Comparison of ENCODE assay signal across 24 cellular contexts in the genomic region with DNA sequence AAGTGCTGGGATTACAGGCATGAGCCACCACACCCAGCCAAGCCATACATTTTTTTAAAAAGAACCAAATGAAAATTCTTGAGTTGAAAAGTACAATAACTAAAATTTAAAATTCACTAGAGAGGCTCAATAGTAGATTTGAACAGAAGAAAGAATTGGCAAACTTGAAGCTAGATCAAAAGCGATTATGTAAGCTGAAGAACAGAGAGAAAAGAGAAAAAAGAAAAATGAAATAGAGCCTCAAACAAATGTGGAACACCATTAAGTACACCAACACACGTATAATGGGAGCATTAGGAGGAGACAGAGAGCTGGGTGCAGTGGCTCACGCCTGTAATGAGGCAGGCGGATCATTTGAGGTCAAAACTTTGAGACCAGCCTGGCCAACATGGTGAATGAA. TPM values are rescaled to one million over a fixed set of nuclear protein-coding genes. Genes with fewer than 3 reads are reported as not detected.
DNase-seq lines count a peak whose midpoint lies in the region; ATAC-seq, FAIRE-seq and TF ChIP-seq lines count a peak whose summit lies in the region.
"Had no signal": no experiment of that assay in that cellular context is flagged by ENCODE, and none has a peak within 500 bp of the region (broad histone marks: within the 10 kb centered on the region; RNA-seq: fewer than 3 reads in every experiment).

No MANE protein-coding gene starts in this region.

- peak; percentile 31 for DNase-seq in GM23248
- DNase-seq in GM23338 (ENCODE audit: low spot score): peak; percentile 32
- no peak for DNase-seq in K562 (ENCODE audit: extremely low read depth in 1 of 4, low spot score in 3 of 4)
- DNase-seq in erythroblast (lab: John Stamatoyannopoulos, UW): peak; percentile 12 to 21
- DNase-seq in GF-D8 (lab: John Stamatoyannopoulos, UW): no peak
- DNase-seq in left ventricle myocardium superior: no peak
- no peak for DNase-seq in stomach
- DNase-seq: BE2C; CD4-positive, alpha-beta T cell; CD8-positive, alpha-beta memory T cell; DMS 273 treated with DMSO at 0.1 percent for 48 hours; DND-41; H7; HCEC 1CT had no signal

- no peak overlapping the region for H3K4me3 ChIP-seq in GM23248
- H3K4me3 ChIP-seq in GM23338: no peak overlapping the region
- no peak overlapping the region for H3K4me3 ChIP-seq in K562
- no peak overlapping the region for H3K4me3 ChIP-seq in stomach
- H3K4me3 ChIP-seq: BLaER1 treated with 17β-estradiol and CSF1 and Interleukin-3, amounts not matched to agents 10 nM and 100 nM; GM12878 had no signal

- no peak overlapping the region for H3K4me2 ChIP-seq in GM23248 (ENCODE audit: unreplicated experiment)
- H3K4me2 ChIP-seq in GM23338: no peak overlapping the region
- no peak overlapping the region for H3K4me2 ChIP-seq in K562 (ENCODE audit: insufficient read depth, low read length)
- H3K4me2 ChIP-seq: BLaER1 treated with 17β-estradiol and CSF1 and Interleukin-3, amounts not matched to agents 10 nM and 100 nM had no signal

- no peaks in the 10 kb centered on the region for H3K27me3 ChIP-seq in GM23248 (replicated peaks; ENCODE audit: insufficient read depth)
- H3K27me3 ChIP-seq in GM23338 (ENCODE audit: insufficient read depth): no peaks in the 10 kb centered on the region
- no peaks in the 10 kb centered on the region; a peak in 1 of 5 replicates for H3K27me3 ChIP-seq in K562 (ENCODE audit: control insufficient read depth in 2 of 2, insufficient read depth in 2 of 2, low read length in 2 of 2)
- no peaks in the 10 kb centered on the region for H3K27me3 ChIP-seq in stomach
- H3K27me3 ChIP-seq: BE2C; BLaER1 treated with 17β-estradiol and CSF1 and Interleukin-3, amounts not matched to agents 10 nM and 100 nM had no signal

- TF ChIP-seq CTCF in GM23338 (conservative IDR thresholded peaks at IDR 0.05; ENCODE audit: low read depth in 2 of 2) (no peak), K562 (IDR thresholded peaks at IDR 0.05 in 2 of 3, conservative IDR thresholded peaks at IDR 0.05 in 1 of 3; ENCODE audit: insufficient read depth in 2 of 3, low read depth in 1 of 3, low read length in 3 of 3) (no peak), stomach (IDR thresholded peaks at IDR 0.05) (no peak)

- no peak for TF ChIP-seq RAD21 in K562 (CRISPR knock-in tag; conservative IDR thresholded peaks at IDR 0.05 in 1 of 2, IDR thresholded peaks at IDR 0.05 in 1 of 2)

- in situ Hi-C loops in GM23248 (cut with MboI): no loop called here
- in situ Hi-C loops in K562 (cut with MboI): no loop called here

- H3K27ac Mint-ChIP-seq in GM23338: no peak overlapping the region
- H3K27ac Mint-ChIP-seq: CD14-positive monocyte; CD4-positive, alpha-beta T cell; CD8-positive, alpha-beta memory T cell had no signal

- H3K27ac ChIP-seq in GM23248: no peak overlapping the region
- no peak overlapping the region for H3K27ac ChIP-seq in GM23338 (ENCODE audit: low read depth)
- H3K27ac ChIP-seq in K562 (ENCODE audit: extremely low read depth, low read depth, low read length): no peak overlapping the region
- no peak overlapping the region for H3K27ac ChIP-seq in stomach
- H3K27ac ChIP-seq: BLaER1 treated with 17β-estradiol and CSF1 and Interleukin-3, amounts not matched to agents 10 nM and 100 nM had no signal

- TF ChIP-seq POLR2A in K562 (conservative IDR thresholded peaks at IDR 0.05): no peak
- no peak for TF ChIP-seq POLR2A in erythroblast (IDR thresholded peaks at IDR 0.05; ENCODE audit: low read length)
- no peak for TF ChIP-seq POLR2A in stomach (IDR thresholded peaks at IDR 0.05)

- no TSS peak for BruUV-seq in K562 (replicated peaks; lab: Mats Ljungman, UMichigan)

- no peaks in the 10 kb centered on the region; the same call in 2 of the 3 replicates for H3K4me1 Mint-ChIP-seq in GM23338
- H3K4me1 Mint-ChIP-seq: CD14-positive monocyte; CD8-positive, alpha-beta memory T cell had no signal

- H3K9me2 ChIP-seq in GM23248 (ENCODE audit: insufficient read depth) (no peaks in the 10 kb centered on the region), GM23338 (ENCODE audit: insufficient read depth) (no peaks in the 10 kb centered on the region)

- no peak overlapping the region for H3K9ac ChIP-seq in GM23248
- no peak overlapping the region for H3K9ac ChIP-seq in K562 (ENCODE audit: insufficient read depth in 1 of 2, low read depth in 2 of 2, low read length in 2 of 2)
- H3K9ac ChIP-seq: BLaER1 treated with 17β-estradiol and CSF1 and Interleukin-3, amounts not matched to agents 10 nM and 100 nM had no signal

- H3K36me3 Mint-ChIP-seq in GM23338 (ENCODE audit: low read depth): peaks cover 8% of the 10 kb centered on the region
- H3K36me3 Mint-ChIP-seq: CD14-positive monocyte had no signal

- H3K27me3 Mint-ChIP-seq in GM23338 (ENCODE audit: insufficient read depth, low read depth, poor library complexity): peaks cover 2% of the 10 kb centered on the region
- H3K27me3 Mint-ChIP-seq: CD4-positive, alpha-beta T cell had no signal

- H3F3A ChIP-seq in GM23248 (ENCODE audit: insufficient read depth): no peaks in the 10 kb centered on the region
- no peaks in the 10 kb centered on the region for H3F3A ChIP-seq in GM23338 (replicated peaks; ENCODE audit: low read depth)

- H3K4me3 Mint-ChIP-seq in GM23338: no peak overlapping the region
- H3K4me3 Mint-ChIP-seq: CD14-positive monocyte; CD4-positive, alpha-beta T cell; CD8-positive, alpha-beta memory T cell had no signal

- TF ChIP-seq EP300 in K562 (IDR thresholded peaks at IDR 0.05; ENCODE audit: low read length) (no peak), stomach (IDR thresholded peaks at IDR 0.05) (no peak)

- no peak overlapping the region for H2AFZ ChIP-seq in GM23248
- no peak overlapping the region for H2AFZ ChIP-seq in GM23338
- H2AFZ ChIP-seq in K562 (ENCODE audit: low read depth, low read length): no peak overlapping the region

- intact Hi-C loops in K562 (cut with micrococcal nuclease): no loop called here
- intact Hi-C loops in left ventricle myocardium superior (cut with micrococcal nuclease): no loop called here
- intact Hi-C loops in stomach (cut with DNase I; ENCODE audit: low total_unique reads): no loop called here

- H4K20me1 ChIP-seq in GM23248 (ENCODE audit: insufficient read depth) (no peaks in the 10 kb centered on the region), GM23338 (replicated peaks; ENCODE audit: insufficient read depth) (no peaks in the 10 kb centered on the region), K562 (replicated peaks; ENCODE audit: control insufficient read depth, insufficient read depth, low read length) (no peaks in the 10 kb centered on the region)
- H4K20me1 ChIP-seq: BLaER1 treated with 17β-estradiol and CSF1 and Interleukin-3, amounts not matched to agents 10 nM and 100 nM had no signal

- H3K9me3 ChIP-seq in GM23248 (ENCODE audit: low read depth) (no peaks in the 10 kb centered on the region), K562 (replicated peaks; ENCODE audit: control insufficient read depth, insufficient read depth, low read depth, low read length) (no peaks in the 10 kb centered on the region), stomach (peaks cover 0 to 14% (median 12%) of the 10 kb centered on the region in 4 donors)

- CTCF ChIA-PET in K562 (lab: Yijun Ruan, JAX; ENCODE audit: low intra/inter-chr PET ratio): no interaction called here

- peaks cover 16% of the 10 kb centered on the region for H3K9me3 Mint-ChIP-seq in GM23338

- H3K9me1 ChIP-seq in K562 (ENCODE audit: control insufficient read depth, insufficient read depth, low read length): no peaks in the 10 kb centered on the region

- 85 to 86% methylated on average over 4 of the region's 4 CpGs for WGBS in GM23248 (ENCODE audit: low coverage in 1 of 2, low lambda C conversion rate in 2 of 2, missing lambda C conversion rate in 2 of 2), 2 experiments
- WGBS in K562 (ENCODE audit: insufficient coverage, low coverage, missing lambda C conversion rate): 29% methylated on average over 4 of the region's 4 CpGs
- 93 to 98% (median 96%) methylated on average over 4 of the region's 4 CpGs for WGBS in stomach, 5 donors

- ATAC-seq in GM23338 (no peak), K562 (no peak), GM21390 (IDR thresholded peaks at IDR 0.05; ENCODE audit: unreplicated experiment) (no peak), left ventricle myocardium superior (no peak)
- ATAC-seq: GM12878 had no signal

- H3K4me1 ChIP-seq in GM23248 (ENCODE audit: insufficient read depth) (no peaks in the 10 kb centered on the region), GM23338 (ENCODE audit: insufficient read depth) (no peaks in the 10 kb centered on the region), K562 (replicated peaks in 1 of 2; ENCODE audit: control insufficient read depth in 2 of 2, insufficient read depth in 2 of 2, low read length in 2 of 2) (no peaks in the 10 kb centered on the region; a peak in 1 of 5 replicates), stomach (peaks cover 0 to 5% (median 2%) of the 10 kb centered on the region in 4 donors)
- H3K4me1 ChIP-seq: BE2C had no signal

- H3K36me3 ChIP-seq in GM23248 (ENCODE audit: low read depth) (no peaks in the 10 kb centered on the region), GM23338 (ENCODE audit: insufficient read depth) (no peaks in the 10 kb centered on the region), K562 (ENCODE audit: control insufficient read depth, insufficient read depth, low read length) (no peaks in the 10 kb centered on the region), stomach (no peaks in the 10 kb centered on the region)
- H3K36me3 ChIP-seq: BE2C had no signal

- H3K79me2 ChIP-seq in GM23248 (ENCODE audit: insufficient read depth) (no peaks in the 10 kb centered on the region), GM23338 (replicated peaks; ENCODE audit: insufficient read depth) (no peaks in the 10 kb centered on the region), K562 (ENCODE audit: control insufficient read depth, insufficient read depth, low read length) (no peaks in the 10 kb centered on the region)

- POLR2A ChIA-PET in K562 (lab: Yijun Ruan, JAX): no interaction called here

- no peak for FAIRE-seq in K562 (lab: Jason Lieb, UNC)
- FAIRE-seq: A204.1, D721Med, G401.6, GM12878, GM19239, H1 had no signal

RNA-seq across cellular contexts. Expression of a gene that starts 31.0 kb away (rescaled TPM):
- total RNA-seq in GM23248 (2014; rRNA removed; shearing (Covaris generic)): 345 and 477 TPM in 2 replicates
- polyA plus RNA-seq in GM23248 (2016; fragmentation: Nextera tagmentation; extraction: Ambion mirVana) (261 and 262 TPM in 2 replicates), GM23338 (2016; fragmentation: Nextera tagmentation; extraction: Ambion mirVana) (139 and 155 TPM in 2 replicates), K562 (2011; rRNA removed) (261 and 327 TPM in 2 replicates), K562 (2014; fragmentation: Illumina TruSeq; extraction: Trizol) (201 and 212 TPM in 2 replicates), K562 (2014; fragmentation: Nextera tagmentation; extraction: Ambion mirVana) (100 to 1,000 TPM; 243 to 278 TPM), K562 (2014; rRNA removed) (153 TPM in 2 replicates), stomach (100 to 1,000 TPM; 194 to 227 (median 213) TPM)
- 121 and 147 TPM in 2 replicates for total RNA-seq in GM23338 (2014; rRNA removed; shearing (Covaris generic))
- total RNA-seq in K562 (2011; cell fraction: chromatin; rRNA removed; ENCODE audit: low replicate concordance): 211 and 424 TPM in 2 replicates
- 454 and 514 TPM in 2 replicates for total RNA-seq in K562 (2011; cell fraction: nucleolus; rRNA removed)
- total RNA-seq in K562 (2011; cell fraction: nucleoplasm; rRNA removed): 377 and 412 TPM in 2 replicates
- total RNA-seq in K562 (2014; rRNA removed) (121 and 137 TPM in 2 replicates), K562 (2014; rRNA removed; fragmentation: Illumina TruSeq; extraction: Trizol) (117 and 147 TPM in 2 replicates), K562 (2015; rRNA removed; fragmentation: Illumina TruSeq; extraction: Trizol) (155 and 160 TPM in 2 replicates), K562 (2021) (176 and 184 TPM in 2 replicates), left ventricle myocardium superior (92.3 TPM), stomach (100 to 1,000 TPM in 4 of 5 donors, 10 to 100 TPM in 1; 32.1 to 302 (median 241) TPM)
- 343 and 366 TPM in 2 replicates for polyA plus RNA-seq in K562 (2011; cell fraction: cytosol; rRNA removed)
- 397 and 401 TPM in 2 replicates for polyA plus RNA-seq in K562 (2011; cell fraction: nucleus; rRNA removed)
- polyA plus RNA-seq in K562 (2012): 276 and 358 TPM in 2 replicates
- polyA minus RNA-seq in K562 (2011; rRNA and poly(A)+ RNA removed): 239 and 263 TPM in 2 replicates
- polyA minus RNA-seq in K562 (2011; cell fraction: cytosol; rRNA and poly(A)+ RNA removed): 86.8 and 91.6 TPM in 2 replicates
- 43.9 and 62.1 TPM in 2 replicates for polyA minus RNA-seq in K562 (2011; cell fraction: nucleus; rRNA and poly(A)+ RNA removed)

RNA-seq across cellular contexts. Expression of a gene that starts 42.8 kb away (rescaled TPM):
- 3.3 and 14.2 TPM in 2 replicates for total RNA-seq in GM23248 (2014; rRNA removed; shearing (Covaris generic))
- polyA plus RNA-seq in GM23248 (2016; fragmentation: Nextera tagmentation; extraction: Ambion mirVana): 17.3 and 20.9 TPM in 2 replicates
- total RNA-seq in GM23338 (2014; rRNA removed; shearing (Covaris generic)): 0.39 and 2.7 TPM in 2 replicates
- polyA plus RNA-seq in GM23338 (2016; fragmentation: Nextera tagmentation; extraction: Ambion mirVana): 2.9 and 3.8 TPM in 2 replicates
- total RNA-seq in K562 (2011; cell fraction: chromatin; rRNA removed; ENCODE audit: low replicate concordance): 15.2 and 38.2 TPM in 2 replicates
- 39.1 and 46.2 TPM in 2 replicates for total RNA-seq in K562 (2011; cell fraction: nucleolus; rRNA removed)
- 21.6 and 29.9 TPM in 2 replicates for total RNA-seq in K562 (2011; cell fraction: nucleoplasm; rRNA removed)
- 5.3 and 6.4 TPM in 2 replicates for total RNA-seq in K562 (2014; rRNA removed)
- total RNA-seq in K562 (2014; rRNA removed; fragmentation: Illumina TruSeq; extraction: Trizol): 2.0 and 2.8 TPM in 2 replicates
- 1.5 and 3.4 TPM in 2 replicates for total RNA-seq in K562 (2015; rRNA removed; fragmentation: Illumina TruSeq; extraction: Trizol)
- total RNA-seq in K562 (2021): 7.2 and 9.6 TPM in 2 replicates
- 11.4 and 12.2 TPM in 2 replicates for polyA plus RNA-seq in K562 (2011; rRNA removed)
- polyA plus RNA-seq in K562 (2011; cell fraction: cytosol; rRNA removed): 16.4 and 27.9 TPM in 2 replicates
- polyA plus RNA-seq in K562 (2011; cell fraction: nucleus; rRNA removed): 79.8 and 97.3 TPM in 2 replicates
- polyA plus RNA-seq in K562 (2012): 9.4 and 16.3 TPM in 2 replicates
- polyA plus RNA-seq in K562 (2014; fragmentation: Illumina TruSeq; extraction: Trizol): 3.0 and 3.6 TPM in 2 replicates
- polyA plus RNA-seq in K562 (2014; fragmentation: Nextera tagmentation; extraction: Ambion mirVana): 1 to 10 TPM; 1.6 to 4.6 TPM
- polyA plus RNA-seq in K562 (2014; rRNA removed): 6.8 and 8.4 TPM in 2 replicates
- polyA minus RNA-seq in K562 (2011; rRNA and poly(A)+ RNA removed): 1.6 and 3.6 TPM in 2 replicates
- 4.5 and 7.3 TPM in 2 replicates for polyA minus RNA-seq in K562 (2011; cell fraction: cytosol; rRNA and poly(A)+ RNA removed)
- polyA minus RNA-seq in K562 (2011; cell fraction: nucleus; rRNA and poly(A)+ RNA removed): 11.2 and 12.4 TPM in 2 replicates
- 3.1 TPM for total RNA-seq in left ventricle myocardium superior
- total RNA-seq in stomach: 10 to 100 TPM in 1 of 5 donors, 1 to 10 TPM in 1, not detected in 3; 3.5 to 39.7 TPM
- 10 to 100 TPM in 1 of 3 donors, 1 to 10 TPM in 2; 2.9 to 10.5 (median 3.9) TPM for polyA plus RNA-seq in stomach

RNA-seq across cellular contexts. Expression of a gene that starts 43.4 kb away (rescaled TPM):
- total RNA-seq in GM23248 (2014; rRNA removed; shearing (Covaris generic)): not detected in 2 replicates
- polyA plus RNA-seq in GM23248 (2016; fragmentation: Nextera tagmentation; extraction: Ambion mirVana) (not detected in 2 replicates), GM23338 (2016; fragmentation: Nextera tagmentation; extraction: Ambion mirVana) (not detected in 2 replicates), K562 (2011; rRNA removed) (not detected in 2 replicates), K562 (2014; fragmentation: Illumina TruSeq; extraction: Trizol) (not detected in 2 replicates), K562 (2014; fragmentation: Nextera tagmentation; extraction: Ambion mirVana) (not detected), K562 (2014; rRNA removed) (not detected in 2 replicates), stomach (not detected)
- not detected in 2 replicates for total RNA-seq in GM23338 (2014; rRNA removed; shearing (Covaris generic))
- not detected in 2 replicates for total RNA-seq in K562 (2011; cell fraction: chromatin; rRNA removed; ENCODE audit: low replicate concordance)
- not detected in 2 replicates for total RNA-seq in K562 (2011; cell fraction: nucleolus; rRNA removed)
- not detected in 2 replicates for total RNA-seq in K562 (2011; cell fraction: nucleoplasm; rRNA removed)
- total RNA-seq in K562 (2014; rRNA removed) (not detected in 2 replicates), K562 (2014; rRNA removed; fragmentation: Illumina TruSeq; extraction: Trizol) (not detected in 2 replicates), K562 (2015; rRNA removed; fragmentation: Illumina TruSeq; extraction: Trizol) (not detected in 2 replicates), K562 (2021) (not detected in 2 replicates), left ventricle myocardium superior (not detected), stomach (not detected)
- polyA plus RNA-seq in K562 (2011; cell fraction: cytosol; rRNA removed): not detected in 2 replicates
- not detected in 2 replicates for polyA plus RNA-seq in K562 (2011; cell fraction: nucleus; rRNA removed)
- polyA plus RNA-seq in K562 (2012): not detected in 2 replicates
- polyA minus RNA-seq in K562 (2011; rRNA and poly(A)+ RNA removed): not detected in 2 replicates
- not detected in 2 replicates for polyA minus RNA-seq in K562 (2011; cell fraction: cytosol; rRNA and poly(A)+ RNA removed)
- not detected in 2 replicates for polyA minus RNA-seq in K562 (2011; cell fraction: nucleus; rRNA and poly(A)+ RNA removed)
- total RNA-seq: CD4-positive, alpha-beta T cell; CD8-positive, alpha-beta memory T cell; GM12878; H1; H7 had no signal
- polyA plus RNA-seq: AG04450; CD14-positive monocyte; CD8-positive, alpha-beta memory T cell; GM12878; H1 had no signal

Comparison
In these comparisons a context has a peak if more than half of its experiments do, and no peak if none do; other contexts are left out.
1. DNase-seq: peak in GM23248 (single experiment), GM23338 (single experiment) and erythroblast (2 of 2); none in K562 (0 of 4), GF-D8 (single experiment), left ventricle myocardium superior (single experiment) and stomach (single experiment).